Comparison of ENCODE assay signal across 20 cellular contexts in genomic region chr2:239894276-239894675, GRCh38.
DNase-seq lines count a peak whose midpoint lies in the region; ATAC-seq and TF ChIP-seq lines count a peak whose summit lies in the region.
"Had no signal": no experiment of that assay in that cellular context is flagged by ENCODE, and none has a peak within 500 bp of the region (broad histone marks: within the 10 kb centered on the region; RNA-seq: fewer than 3 reads in every experiment).

No MANE protein-coding gene starts in this region.

- H3K27ac Mint-ChIP-seq in activated T-cell treated with anti-CD3 and anti-CD28 coated beads, Interleukin-2, amount 50 U/mL, for 24 hours = no peak overlapping the region
- peak overlapping the region; percentile 51 for H3K27ac Mint-ChIP-seq in neural crest cell (ENCODE audit: unreplicated experiment)
- H3K27ac Mint-ChIP-seq: CD4-positive, alpha-beta T cell had no signal

- TF ChIP-seq CTCF in neural crest cell (conservative IDR thresholded peaks at IDR 0.05) = no peak
- no peak for TF ChIP-seq CTCF in testis (IDR thresholded peaks at IDR 0.05)

- no peak overlapping the region for H3K4me3 ChIP-seq in testis
- H3K4me3 ChIP-seq: K562 had no signal

- no peaks in the 10 kb centered on the region for H3K36me3 Mint-ChIP-seq in activated T-cell treated with anti-CD3 and anti-CD28 coated beads, Interleukin-2, amount 50 U/mL, for 24 hours (ENCODE audit: low read depth)
- no peaks in the 10 kb centered on the region for H3K36me3 Mint-ChIP-seq in neural crest cell (ENCODE audit: low read depth)

- H3K9me3 Mint-ChIP-seq in activated T-cell treated with anti-CD3 and anti-CD28 coated beads, Interleukin-2, amount 50 U/mL, for 24 hours = no peaks in the 10 kb centered on the region
- no peaks in the 10 kb centered on the region for H3K9me3 Mint-ChIP-seq in neural crest cell
- H3K9me3 Mint-ChIP-seq: CD4-positive, alpha-beta T cell had no signal

- H3K27me3 Mint-ChIP-seq in activated T-cell treated with anti-CD3 and anti-CD28 coated beads, Interleukin-2, amount 50 U/mL, for 24 hours = peaks cover 19% of the 10 kb centered on the region
- peaks cover 13% of the 10 kb centered on the region for H3K27me3 Mint-ChIP-seq in neural crest cell (ENCODE audit: low read depth)

- no peaks in the 10 kb centered on the region for H3K27me3 ChIP-seq in testis

- peaks cover 2% of the 10 kb centered on the region for H3K4me1 ChIP-seq in testis
- H3K4me1 ChIP-seq: BE2C had no signal

- no peak overlapping the region for H3K27ac ChIP-seq in testis

- ATAC-seq in HG03139 (IDR thresholded peaks at IDR 0.05; ENCODE audit: unreplicated experiment) (no peak), GM21360 (IDR thresholded peaks at IDR 0.05; ENCODE audit: unreplicated experiment) (no peak)
- ATAC-seq: K562 had no signal

- no peak overlapping the region for H3K4me3 Mint-ChIP-seq in activated T-cell treated with anti-CD3 and anti-CD28 coated beads, Interleukin-2, amount 50 U/mL, for 24 hours
- no peak overlapping the region for H3K4me3 Mint-ChIP-seq in neural crest cell
- H3K4me3 Mint-ChIP-seq: CD4-positive, alpha-beta T cell had no signal

- WGBS in testis, 2 donors = 75 to 81% methylated on average over 5 of the region's 5 CpGs

- no peaks in the 10 kb centered on the region for H3K4me1 Mint-ChIP-seq in activated T-cell treated with anti-CD3 and anti-CD28 coated beads, Interleukin-2, amount 50 U/mL, for 24 hours (ENCODE audit: low read depth)
- H3K4me1 Mint-ChIP-seq in neural crest cell = no peaks in the 10 kb centered on the region

- no peaks in the 10 kb centered on the region for H3K36me3 ChIP-seq in testis (ENCODE audit: low read depth, missing control alignments)
- H3K36me3 ChIP-seq: BE2C had no signal

- H3K9me3 ChIP-seq in testis = no peaks in the 10 kb centered on the region
- H3K9me3 ChIP-seq: BE2C had no signal

- peak; percentile 14 for DNase-seq in activated T-cell treated with anti-CD3 and anti-CD28 coated beads, Interleukin-2, amount 50 U/mL, for 24 hours
- no peak for DNase-seq in activated T-cell treated with anti-CD3 and anti-CD28 coated beads, Interleukin-2, amount 50 U/mL, for 48 hours
- DNase-seq in activated CD8-positive, alpha-beta memory T cell treated with anti-CD3 and anti-CD28 coated beads, Interleukin-2, amount 50 U/mL, for 48 hours = peak; percentile 15
- no peak for DNase-seq in neural crest cell (ENCODE audit: low read depth, low spot score)
- DNase-seq in testis = peak; percentile 7
- no peak for DNase-seq in stimulated activated CD4-positive, alpha-beta T cell treated with anti-CD3 and anti-CD28 coated beads, Interleukin-2, amount 100 ng/mL, for 48 hours
- DNase-seq: 8988T; BE2C; CD4-positive, alpha-beta T cell; DMS53; EL; NCI-H1092 treated with DMSO at 0.1 percent for 48 hours; NCI-H146; NCI-H2081 treated with DMSO at 0.1 percent for 48 hours; NCI-H748 treated with DMSO at 0.1 percent for 48 hours; NK-92 treated with Interleukin-12 subunit alpha and Interleukin-12 subunit beta, amount 100 ng/mL, for 24 hours; SIG-M5 had no signal

- intact Hi-C loops in testis (cut with DNase I; ENCODE audit: low total_unique reads) = no loop called here

- no peak for TF ChIP-seq POLR2A in testis (IDR thresholded peaks at IDR 0.05)

Comparison
In these comparisons a context has a peak if more than half of its experiments do, and no peak if none do; other contexts are left out.
1. DNase-seq: peak in activated T-cell treated with anti-CD3 and anti-CD28 coated beads, Interleukin-2, amount 50 U/mL, for 24 hours (single experiment), activated CD8-positive, alpha-beta memory T cell treated with anti-CD3 and anti-CD28 coated beads, Interleukin-2, amount 50 U/mL, for 48 hours (single experiment) and testis (single experiment); none in activated T-cell treated with anti-CD3 and anti-CD28 coated beads, Interleukin-2, amount 50 U/mL, for 48 hours (0 of 2), neural crest cell (single experiment) and stimulated activated CD4-positive, alpha-beta T cell treated with anti-CD3 and anti-CD28 coated beads, Interleukin-2, amount 100 ng/mL, for 48 hours (0 of 2).